8 cellular contexts compared by ENCODE assay signal in the genomic region with DNA sequence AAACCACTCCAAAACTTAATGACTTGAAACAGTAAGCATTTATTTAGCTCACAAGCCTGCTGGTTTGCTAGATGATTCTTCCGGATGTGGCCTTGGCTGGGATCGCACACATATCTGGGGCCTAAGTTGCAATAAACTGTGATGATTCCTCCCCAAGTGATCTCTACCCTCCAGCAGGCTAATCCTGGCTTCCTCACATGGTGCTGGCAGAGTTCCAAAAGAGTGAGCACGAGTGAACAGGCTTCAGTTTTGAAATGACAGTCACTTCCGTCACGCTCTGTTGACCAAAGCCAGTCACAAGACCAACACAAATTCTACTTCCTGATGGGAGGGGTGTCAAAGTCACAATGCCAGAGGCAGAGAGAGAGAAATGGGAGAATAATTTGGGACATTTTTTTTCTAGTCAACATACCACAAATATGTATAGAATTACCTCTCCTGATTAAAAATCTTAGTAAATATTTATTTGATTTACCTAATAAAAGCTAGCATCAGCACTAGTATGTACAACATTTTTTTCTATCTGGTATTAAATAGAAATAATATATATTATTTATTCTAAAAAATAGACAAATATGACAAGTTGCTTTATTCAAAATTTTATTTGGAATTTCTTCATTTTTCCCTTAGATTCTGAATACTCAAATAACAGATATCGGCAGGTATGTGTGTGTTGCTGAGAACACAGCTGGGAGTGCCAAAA.
A peak's percentile ranks its signal among the peaks of the same experiment; 100 is the strongest.
DNase-seq lines count a peak whose midpoint lies in the region; ATAC-seq and TF ChIP-seq lines count a peak whose summit lies in the region.

No MANE protein-coding gene starts in this region.

- H3K27ac Mint-ChIP-seq in CD4-positive, alpha-beta memory T cell = no peak overlapping the region

- no peak overlapping the region for H4K91ac ChIP-seq in trophoblast cell (ENCODE audit: low read depth, low read length)

- no peak overlapping the region for H4K8ac ChIP-seq in trophoblast cell (ENCODE audit: low read depth, low read length)

- peak overlapping the region; percentile 51 for H2BK120ac ChIP-seq in trophoblast cell (ENCODE audit: insufficient read depth, low read length, poor library complexity)

- TF ChIP-seq EP300 in gastroesophageal sphincter (IDR thresholded peaks at IDR 0.05) = no peak

- DNase-seq in NCI-H1694 treated with DMSO at 0.1 percent for 48 hours (lab: John Stamatoyannopoulos, UW) (peak; percentile 98), SW480 (ENCODE audit: low spot score) (peak; percentile 78), trophoblast cell (peak in 1 of 2 donors; percentile 51)
- DNase-seq in CD4-positive, alpha-beta memory T cell = no peak

- WGBS in gastroesophageal sphincter (ENCODE audit: low coverage in 1 of 2), 2 donors = 66 to 81% methylated on average over 2 to 6 of the region's 6 CpGs
- no CpG with 5 or more reads among the region's 6 CpGs for WGBS in trophoblast cell (ENCODE audit: extremely low coverage, insufficient coverage, insufficient read length)

- H3K23ac ChIP-seq in trophoblast cell (ENCODE audit: low read length) = no peak overlapping the region

- H3K27ac ChIP-seq in BLaER1 treated with 17β-estradiol and CSF1 and Interleukin-3, amounts not matched to agents 10 nM and 100 nM = peak overlapping the region; percentile 49 to 83 (median 67)
- H3K27ac ChIP-seq in gastroesophageal sphincter (peak overlapping the region in 2 of 4 donors; percentile 0 to 29), trophoblast cell (ENCODE audit: low read depth, low read length) (no peak overlapping the region)
- H3K27ac ChIP-seq in CD4-positive, alpha-beta memory T cell (ENCODE audit: low read depth, low read length) = no peak overlapping the region

- POLR2A ChIA-PET in CD4-positive, alpha-beta memory T cell (lab: Charles Lee; ENCODE audit: partially characterized antibody) = no interaction called here

- no peak overlapping the region for H4K12ac ChIP-seq in trophoblast cell (ENCODE audit: low read depth, low read length)

- no peaks in the 10 kb centered on the region for H3K9me3 ChIP-seq in BLaER1 treated with 17β-estradiol and CSF1 and Interleukin-3, amounts not matched to agents 10 nM and 100 nM (replicated peaks in 1 of 11)
- H3K9me3 ChIP-seq in gastroesophageal sphincter (no peaks in the 10 kb centered on the region), trophoblast cell (ENCODE audit: insufficient read depth, low read depth, low read length) (no peaks in the 10 kb centered on the region)
- H3K9me3 ChIP-seq in CD4-positive, alpha-beta memory T cell (ENCODE audit: control insufficient read depth in 1 of 2, low read length in 2 of 2) = no peaks in the 10 kb centered on the region

- no peak for TF ChIP-seq CTCF in gastroesophageal sphincter (IDR thresholded peaks at IDR 0.05)

- H3K14ac ChIP-seq in trophoblast cell (ENCODE audit: low read length) = no peak overlapping the region

- H3K27me3 ChIP-seq in BLaER1 treated with 17β-estradiol and CSF1 and Interleukin-3, amounts not matched to agents 10 nM and 100 nM = no peaks in the 10 kb centered on the region
- H3K27me3 ChIP-seq in gastroesophageal sphincter (no peaks in the 10 kb centered on the region), trophoblast cell (ENCODE audit: insufficient read depth, low read length) (no peaks in the 10 kb centered on the region)
- no peaks in the 10 kb centered on the region for H3K27me3 ChIP-seq in CD4-positive, alpha-beta memory T cell (ENCODE audit: insufficient read depth, low read length)

- no peak overlapping the region for H2AK5ac ChIP-seq in trophoblast cell (ENCODE audit: low read length)

- intact Hi-C loops in CD4-positive, alpha-beta memory T cell (cut with micrococcal nuclease) = no loop called here

- peak overlapping the region; percentile 16 to 68 (median 45); a peak in 14 of 22 replicates for H3K4me2 ChIP-seq in BLaER1 treated with 17β-estradiol and CSF1 and Interleukin-3, amounts not matched to agents 10 nM and 100 nM
- no peak overlapping the region for H3K4me2 ChIP-seq in trophoblast cell (ENCODE audit: low read length)

- H3K4me3 ChIP-seq in BLaER1 treated with 17β-estradiol and CSF1 and Interleukin-3, amounts not matched to agents 10 nM and 100 nM = no peak overlapping the region; a peak in 1 of 20 replicates
- H3K4me3 ChIP-seq in gastroesophageal sphincter (no peak overlapping the region), trophoblast cell (ENCODE audit: low read depth, low read length) (no peak overlapping the region)
- H3K4me3 ChIP-seq in CD4-positive, alpha-beta memory T cell (ENCODE audit: low read length in 2 of 2) = no peak overlapping the region

- H2AFZ ChIP-seq in trophoblast cell (ENCODE audit: insufficient read depth, low read length, poor library complexity) = no peak overlapping the region

- no peaks in the 10 kb centered on the region for H3K79me1 ChIP-seq in trophoblast cell (ENCODE audit: low read length)

- CTCF ChIA-PET in CD4-positive, alpha-beta memory T cell (lab: Charles Lee; ENCODE audit: partially characterized antibody) = no interaction called here

- no peak for TF ChIP-seq POLR2A in gastroesophageal sphincter (IDR thresholded peaks at IDR 0.05)

- no peaks in the 10 kb centered on the region for H4K20me1 ChIP-seq in BLaER1 treated with 17β-estradiol and CSF1 and Interleukin-3, amounts not matched to agents 10 nM and 100 nM

- no peak overlapping the region for H3K4ac ChIP-seq in trophoblast cell (ENCODE audit: low read depth, low read length)

- H3K79me2 ChIP-seq in trophoblast cell (ENCODE audit: control insufficient read depth, insufficient read depth, low read length, poor library complexity) = no peaks in the 10 kb centered on the region

- no peak overlapping the region for H3K18ac ChIP-seq in trophoblast cell (ENCODE audit: low read length)

- no peak overlapping the region for H2BK5ac ChIP-seq in trophoblast cell (ENCODE audit: low read depth, low read length, poor library complexity)

- peaks cover 10 to 59% (median 35%) of the 10 kb centered on the region in 10 experiments for H3K4me1 ChIP-seq in BLaER1 treated with 17β-estradiol and CSF1 and Interleukin-3, amounts not matched to agents 10 nM and 100 nM
- H3K4me1 ChIP-seq in gastroesophageal sphincter (peaks cover 0 to 6% (median 0%) of the 10 kb centered on the region in 3 donors), trophoblast cell (ENCODE audit: control insufficient read depth in 1 of 2, insufficient read depth in 2 of 2, low read length in 2 of 2) (no peaks in the 10 kb centered on the region)
- no peaks in the 10 kb centered on the region for H3K4me1 ChIP-seq in CD4-positive, alpha-beta memory T cell (ENCODE audit: insufficient read depth, low read length)

- peaks cover 0 to 2% of the 10 kb centered on the region in 2 donors for H3K27me3 Mint-ChIP-seq in CD4-positive, alpha-beta memory T cell

- peak; percentile 72 for ATAC-seq in GM18907 (IDR thresholded peaks at IDR 0.05; ENCODE audit: unreplicated experiment)
- ATAC-seq in HG03045 (IDR thresholded peaks at IDR 0.05; ENCODE audit: unreplicated experiment) = peak; percentile 37
- ATAC-seq in gastroesophageal sphincter = peak; percentile 76

- peak overlapping the region in 3 of 11 experiments; percentile 31 to 70 (median 43); a peak in 3 of 22 replicates for H3K9ac ChIP-seq in BLaER1 treated with 17β-estradiol and CSF1 and Interleukin-3, amounts not matched to agents 10 nM and 100 nM
- no peak overlapping the region for H3K9ac ChIP-seq in trophoblast cell (ENCODE audit: low read length)

- peak overlapping the region in 1 of 8 donors; percentile 58 for H3K4me3 Mint-ChIP-seq in CD4-positive, alpha-beta memory T cell

- H3K9me3 Mint-ChIP-seq in CD4-positive, alpha-beta memory T cell = peaks cover 0 to 3% (median 0%) of the 10 kb centered on the region in 8 donors

- no peak overlapping the region for H2BK12ac ChIP-seq in trophoblast cell (ENCODE audit: low read length)

- H3K36me3 Mint-ChIP-seq in CD4-positive, alpha-beta memory T cell = no peaks in the 10 kb centered on the region

- peaks cover 0 to 2% (median 0%) of the 10 kb centered on the region in 4 donors for H3K4me1 Mint-ChIP-seq in CD4-positive, alpha-beta memory T cell

- no peaks in the 10 kb centered on the region for H3K36me3 ChIP-seq in BLaER1 treated with 17β-estradiol and CSF1 and Interleukin-3, amounts not matched to agents 10 nM and 100 nM
- peaks cover 0 to 46% of the 10 kb centered on the region in 2 donors for H3K36me3 ChIP-seq in gastroesophageal sphincter
- H3K36me3 ChIP-seq in trophoblast cell (ENCODE audit: control insufficient read depth in 1 of 2, insufficient read depth in 2 of 2, low read length in 2 of 2) = no peaks in the 10 kb centered on the region
- no peaks in the 10 kb centered on the region for H3K36me3 ChIP-seq in CD4-positive, alpha-beta memory T cell (ENCODE audit: insufficient read depth, low read length)

Comparison
In these comparisons a context has a peak if more than half of its experiments do, and no peak if none do; other contexts are left out.
1. H3K27ac ChIP-seq: peak in BLaER1 treated with 17β-estradiol and CSF1 and Interleukin-3, amounts not matched to agents 10 nM and 100 nM (11 of 11); none in trophoblast cell (single experiment) and CD4-positive, alpha-beta memory T cell (single experiment).
2. DNase-seq: peak in NCI-H1694 treated with DMSO at 0.1 percent for 48 hours (single experiment) and SW480 (single experiment); none in CD4-positive, alpha-beta memory T cell (0 of 5).
3. Peak in every context shown above with its lines, with median percentiles within 50 percentile points of each other: ATAC-seq.